ENCODE assay signal across 34 cellular contexts in genomic region chr4:156227321-156227720, GRCh38.
"Had no signal": no experiment of that assay in that cellular context is flagged by ENCODE, and none has a peak within 500 bp of the region (broad histone marks: within the 10 kb centered on the region; RNA-seq: fewer than 3 reads in every experiment).

No MANE protein-coding gene starts in this region.

- H3K4me1 ChIP-seq: adrenal gland, ascending aorta, body of pancreas, breast epithelium had no signal

- H3K27me3 ChIP-seq: adrenal gland, ascending aorta, body of pancreas, brain microvascular endothelial cell, breast epithelium, cardiac muscle cell had no signal

- H3K27ac ChIP-seq: adrenal gland, ascending aorta, body of pancreas, brain microvascular endothelial cell, breast epithelium, cardiac muscle cell had no signal

- H3K36me3 ChIP-seq: adrenal gland, ascending aorta, brain microvascular endothelial cell, breast epithelium, cardiac muscle cell had no signal

- H3K9me3 ChIP-seq: adrenal gland, ascending aorta, body of pancreas, breast epithelium had no signal

- H3K4me3 ChIP-seq: adrenal gland, ascending aorta, body of pancreas, breast epithelium, cardiac muscle cell had no signal

- DNase-seq: activated effector memory CD4-positive, alpha-beta T cell treated with anti-CD3 and anti-CD28 coated beads, Interleukin-2, amount 50 U/mL, for 16 hours; activated effector memory CD4-positive, alpha-beta T cell treated with Interleukin-2 at 50 U/mL for 16 hours; activated gamma-delta T cell; activated gamma-delta T cell treated with Interleukin-2 at 50 U/mL for 16 hours; activated naive CD4-positive, alpha-beta T cell; activated naive CD4-positive, alpha-beta T cell treated with anti-CD3 and anti-CD28 coated beads for 36 hours; activated naive CD4-positive, alpha-beta T cell treated with anti-CD3 and anti-CD28 coated beads, Interleukin-2, amount 10 ng/mL, durations not matched to agents 7 days and 5 days; activated naive CD4-positive, alpha-beta T cell treated with anti-CD3 and anti-CD28 coated beads, Interleukin-2, amount 50 U/mL, for 16 hours; activated naive CD4-positive, alpha-beta T cell treated with Interleukin-2 at 50 U/mL for 16 hours; activated naive CD8-positive, alpha-beta T cell treated with anti-CD3 and anti-CD28 coated beads for 36 hours; activated naive CD8-positive, alpha-beta T cell treated with anti-CD3 and anti-CD28 coated beads, Interleukin-2, amount 10 ng/mL, durations not matched to agents 7 days and 5 days; activated naive CD8-positive, alpha-beta T cell treated with anti-CD3 and anti-CD28 coated beads, Interleukin-2, amount 50 U/mL, for 24 hours; activated T-cell treated with anti-CD3 and anti-CD28 coated beads, Interleukin-2, amount 50 U/mL, for 1 hour; activated T-cell treated with anti-CD3 and anti-CD28 coated beads, Interleukin-2, amount 50 U/mL, for 24 hours; activated T-cell treated with anti-CD3 and anti-CD28 coated beads, Interleukin-2, amount 50 U/mL, for 4 hours; activated T-cell treated with anti-CD3 and anti-CD28 coated beads, Interleukin-2, amount 50 U/mL, for 48 hours; activated T-cell treated with anti-CD3 and anti-CD28 coated beads, Interleukin-2, amount 50 U/mL, for 72 hours; adrenal gland; amniotic stem cell; amygdala; anterior cingulate cortex; aorta; body of pancreas; brain microvascular endothelial cell; caudate nucleus; central memory CD4-positive, alpha-beta T cell; cerebellar nuclear complex had no signal

- ATAC-seq: activated naive CD4-positive, alpha-beta T cell treated with anti-CD3 and anti-CD28 coated beads, Interleukin-2, amount 50 U/mL, for 72 hours; activated naive CD8-positive, alpha-beta T cell treated with anti-CD3 and anti-CD28 coated beads, Interleukin-2, amount 50 U/mL, for 24 hours; activated T-cell treated with anti-CD3 and anti-CD28 coated beads, Interleukin-2, amount 50 U/mL, for 4 hours; activated T-cell treated with anti-CD3 and anti-CD28 coated beads, Interleukin-2, amount 50 U/mL, for 72 hours; activated T-helper 17 cell treated with anti-CD3 and anti-CD28 coated beads, Interleukin-2, amount 50 U/mL, for 72 hours; body of pancreas had no signal

- FAIRE-seq: astrocyte, bronchial epithelial cell had no signal
